In the genomic region with DNA sequence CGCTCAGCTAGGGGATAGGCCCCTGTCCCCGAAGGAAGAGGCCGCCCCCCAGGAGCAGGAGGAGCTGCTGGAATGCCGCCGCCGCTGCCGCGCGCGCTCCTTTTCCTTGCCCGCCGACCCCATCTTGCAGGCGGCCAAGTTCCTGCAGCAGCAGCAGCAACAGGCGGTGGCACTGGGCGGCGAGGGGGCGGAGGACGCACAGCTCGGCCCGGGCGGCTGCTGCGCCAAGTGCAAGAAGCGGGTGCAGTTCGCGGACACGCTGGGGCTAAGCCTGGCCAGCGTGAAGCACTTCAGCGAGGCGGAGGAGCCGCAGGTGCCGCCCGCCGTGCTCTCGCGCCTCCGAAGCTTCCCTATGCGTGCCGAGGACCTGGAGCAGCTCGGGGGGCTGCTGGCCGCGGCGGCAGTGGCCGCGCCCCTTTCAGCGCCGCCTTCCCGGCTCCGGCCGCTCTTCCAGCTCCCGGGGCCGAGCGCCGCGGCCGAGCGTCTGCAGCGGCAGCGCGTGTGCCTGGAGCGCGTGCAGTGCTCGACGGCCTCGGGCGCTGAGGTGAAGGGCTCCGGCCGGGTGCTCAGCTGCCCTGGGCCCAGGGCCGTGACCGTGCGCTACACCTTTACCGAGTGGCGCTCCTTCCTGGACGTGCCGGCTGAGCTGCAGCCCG, we compare ENCODE assay signal across 1 cellular context.
TF ChIP-seq lines count a peak whose summit lies in the region.

No MANE protein-coding gene starts in this region.

TF ChIP-seq in WTC11, 78 proteins besides CTCF, POLR2A, EP300 and RAD21 (continued from another document and continues in another):
- TF ChIP-seq, protein P1, sequence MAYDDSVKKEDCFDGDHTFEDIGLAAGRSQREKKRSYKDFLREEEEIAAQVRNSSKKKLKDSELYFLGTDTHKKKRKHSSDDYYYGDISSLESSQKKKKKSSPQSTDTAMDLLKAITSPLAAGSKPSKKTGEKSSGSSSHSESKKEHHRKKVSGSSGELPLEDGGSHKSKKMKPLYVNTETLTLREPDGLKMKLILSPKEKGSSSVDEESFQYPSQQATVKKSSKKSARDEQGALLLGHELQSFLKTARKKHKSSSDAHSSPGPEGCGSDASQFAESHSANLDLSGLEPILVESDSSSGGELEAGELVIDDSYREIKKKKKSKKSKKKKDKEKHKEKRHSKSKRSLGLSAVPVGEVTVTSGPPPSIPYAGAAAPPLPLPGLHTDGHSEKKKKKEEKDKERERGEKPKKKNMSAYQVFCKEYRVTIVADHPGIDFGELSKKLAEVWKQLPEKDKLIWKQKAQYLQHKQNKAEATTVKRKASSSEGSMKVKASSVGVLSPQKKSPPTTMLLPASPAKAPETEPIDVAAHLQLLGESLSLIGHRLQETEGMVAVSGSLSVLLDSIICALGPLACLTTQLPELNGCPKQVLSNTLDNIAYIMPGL (CRISPR knock-in tag; IDR thresholded peaks at IDR 0.05), result peak; percentile 67; the same call in 1 of the 2 replicates
- TF ChIP-seq GTF2I (CRISPR knock-in tag; conservative IDR thresholded peaks at IDR 0.05) (no peak), PRRX2 (CRISPR knock-in tag; IDR thresholded peaks at IDR 0.05) (no peak), FOXP1 (CRISPR knock-in tag; IDR thresholded peaks at IDR 0.05; ENCODE audit: borderline replicate concordance) (peak; percentile 90), NFATC4 (CRISPR knock-in tag; IDR thresholded peaks at IDR 0.05) (no peak), JUN (CRISPR knock-in tag; IDR thresholded peaks at IDR 0.05) (peak; percentile 77; the same call in 1 of the 2 replicates), ZNF263 (CRISPR knock-in tag; IDR thresholded peaks at IDR 0.05; ENCODE audit: low read depth) (peak; percentile 76), ESRRA (CRISPR knock-in tag; IDR thresholded peaks at IDR 0.05; ENCODE audit: borderline replicate concordance) (peak; percentile 88; the same call in 1 of the 2 replicates), RORB (CRISPR knock-in tag; IDR thresholded peaks at IDR 0.05) (no peak), ZNF317 (CRISPR knock-in tag; IDR thresholded peaks at IDR 0.05; ENCODE audit: borderline replicate concordance, low read depth) (peak; percentile 43; the same call in 1 of the 2 replicates), MYBL2 (CRISPR knock-in tag; IDR thresholded peaks at IDR 0.05) (peak; percentile 38; the same call in 1 of the 2 replicates), GABPB1 (CRISPR knock-in tag; IDR thresholded peaks at IDR 0.05) (no peak), NR2C2 (CRISPR knock-in tag; IDR thresholded peaks at IDR 0.05) (peak; percentile 63; the same call in 1 of the 2 replicates), SMAD3 (CRISPR knock-in tag; IDR thresholded peaks at IDR 0.05; ENCODE audit: borderline replicate concordance) (0 out of 2 replicates have a peak, but pooled peaks have one; percentile 59), ZNF423 (CRISPR knock-in tag; IDR thresholded peaks at IDR 0.05) (no peak), CREB1 (CRISPR knock-in tag; IDR thresholded peaks at IDR 0.05) (peak; percentile 30; the same call in 1 of the 2 replicates), ZNF416 (CRISPR knock-in tag; IDR thresholded peaks at IDR 0.05) (no peak), OVOL2 (CRISPR knock-in tag; IDR thresholded peaks at IDR 0.05; ENCODE audit: borderline replicate concordance) (no peak), ZNF232 (CRISPR knock-in tag; IDR thresholded peaks at IDR 0.05) (0 out of 2 replicates have a peak, but pooled peaks have one; percentile 69)
- TF ChIP-seq, protein P2, sequence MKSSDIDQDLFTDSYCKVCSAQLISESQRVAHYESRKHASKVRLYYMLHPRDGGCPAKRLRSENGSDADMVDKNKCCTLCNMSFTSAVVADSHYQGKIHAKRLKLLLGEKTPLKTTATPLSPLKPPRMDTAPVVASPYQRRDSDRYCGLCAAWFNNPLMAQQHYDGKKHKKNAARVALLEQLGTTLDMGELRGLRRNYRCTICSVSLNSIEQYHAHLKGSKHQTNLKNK (CRISPR knock-in tag; IDR thresholded peaks at IDR 0.05), result no peak
- TF ChIP-seq, protein P3, sequence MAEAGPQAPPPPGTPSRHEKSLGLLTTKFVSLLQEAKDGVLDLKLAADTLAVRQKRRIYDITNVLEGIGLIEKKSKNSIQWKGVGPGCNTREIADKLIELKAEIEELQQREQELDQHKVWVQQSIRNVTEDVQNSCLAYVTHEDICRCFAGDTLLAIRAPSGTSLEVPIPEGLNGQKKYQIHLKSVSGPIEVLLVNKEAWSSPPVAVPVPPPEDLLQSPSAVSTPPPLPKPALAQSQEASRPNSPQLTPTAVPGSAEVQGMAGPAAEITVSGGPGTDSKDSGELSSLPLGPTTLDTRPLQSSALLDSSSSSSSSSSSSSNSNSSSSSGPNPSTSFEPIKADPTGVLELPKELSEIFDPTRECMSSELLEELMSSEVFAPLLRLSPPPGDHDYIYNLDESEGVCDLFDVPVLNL (CRISPR knock-in tag; IDR thresholded peaks at IDR 0.05; ENCODE audit: borderline replicate concordance, low read depth), result peak; percentile 84; the same call in 1 of the 2 replicates
- TF ChIP-seq, protein P4, sequence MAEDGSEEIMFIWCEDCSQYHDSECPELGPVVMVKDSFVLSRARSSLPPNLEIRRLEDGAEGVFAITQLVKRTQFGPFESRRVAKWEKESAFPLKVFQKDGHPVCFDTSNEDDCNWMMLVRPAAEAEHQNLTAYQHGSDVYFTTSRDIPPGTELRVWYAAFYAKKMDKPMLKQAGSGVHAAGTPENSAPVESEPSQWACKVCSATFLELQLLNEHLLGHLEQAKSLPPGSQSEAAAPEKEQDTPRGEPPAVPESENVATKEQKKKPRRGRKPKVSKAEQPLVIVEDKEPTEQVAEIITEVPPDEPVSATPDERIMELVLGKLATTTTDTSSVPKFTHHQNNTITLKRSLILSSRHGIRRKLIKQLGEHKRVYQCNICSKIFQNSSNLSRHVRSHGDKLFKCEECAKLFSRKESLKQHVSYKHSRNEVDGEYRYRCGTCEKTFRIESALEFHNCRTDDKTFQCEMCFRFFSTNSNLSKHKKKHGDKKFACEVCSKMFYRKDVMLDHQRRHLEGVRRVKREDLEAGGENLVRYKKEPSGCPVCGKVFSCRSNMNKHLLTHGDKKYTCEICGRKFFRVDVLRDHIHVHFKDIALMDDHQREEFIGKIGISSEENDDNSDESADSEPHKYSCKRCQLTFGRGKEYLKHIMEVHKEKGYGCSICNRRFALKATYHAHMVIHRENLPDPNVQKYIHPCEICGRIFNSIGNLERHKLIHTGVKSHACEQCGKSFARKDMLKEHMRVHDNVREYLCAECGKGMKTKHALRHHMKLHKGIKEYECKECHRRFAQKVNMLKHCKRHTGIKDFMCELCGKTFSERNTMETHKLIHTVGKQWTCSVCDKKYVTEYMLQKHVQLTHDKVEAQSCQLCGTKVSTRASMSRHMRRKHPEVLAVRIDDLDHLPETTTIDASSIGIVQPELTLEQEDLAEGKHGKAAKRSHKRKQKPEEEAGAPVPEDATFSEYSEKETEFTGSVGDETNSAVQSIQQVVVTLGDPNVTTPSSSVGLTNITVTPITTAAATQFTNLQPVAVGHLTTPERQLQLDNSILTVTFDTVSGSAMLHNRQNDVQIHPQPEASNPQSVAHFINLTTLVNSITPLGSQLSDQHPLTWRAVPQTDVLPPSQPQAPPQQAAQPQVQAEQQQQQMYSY (CRISPR knock-in tag; IDR thresholded peaks at IDR 0.05), result peak; percentile 8; the same call in 1 of the 2 replicates
- TF ChIP-seq, protein P5, sequence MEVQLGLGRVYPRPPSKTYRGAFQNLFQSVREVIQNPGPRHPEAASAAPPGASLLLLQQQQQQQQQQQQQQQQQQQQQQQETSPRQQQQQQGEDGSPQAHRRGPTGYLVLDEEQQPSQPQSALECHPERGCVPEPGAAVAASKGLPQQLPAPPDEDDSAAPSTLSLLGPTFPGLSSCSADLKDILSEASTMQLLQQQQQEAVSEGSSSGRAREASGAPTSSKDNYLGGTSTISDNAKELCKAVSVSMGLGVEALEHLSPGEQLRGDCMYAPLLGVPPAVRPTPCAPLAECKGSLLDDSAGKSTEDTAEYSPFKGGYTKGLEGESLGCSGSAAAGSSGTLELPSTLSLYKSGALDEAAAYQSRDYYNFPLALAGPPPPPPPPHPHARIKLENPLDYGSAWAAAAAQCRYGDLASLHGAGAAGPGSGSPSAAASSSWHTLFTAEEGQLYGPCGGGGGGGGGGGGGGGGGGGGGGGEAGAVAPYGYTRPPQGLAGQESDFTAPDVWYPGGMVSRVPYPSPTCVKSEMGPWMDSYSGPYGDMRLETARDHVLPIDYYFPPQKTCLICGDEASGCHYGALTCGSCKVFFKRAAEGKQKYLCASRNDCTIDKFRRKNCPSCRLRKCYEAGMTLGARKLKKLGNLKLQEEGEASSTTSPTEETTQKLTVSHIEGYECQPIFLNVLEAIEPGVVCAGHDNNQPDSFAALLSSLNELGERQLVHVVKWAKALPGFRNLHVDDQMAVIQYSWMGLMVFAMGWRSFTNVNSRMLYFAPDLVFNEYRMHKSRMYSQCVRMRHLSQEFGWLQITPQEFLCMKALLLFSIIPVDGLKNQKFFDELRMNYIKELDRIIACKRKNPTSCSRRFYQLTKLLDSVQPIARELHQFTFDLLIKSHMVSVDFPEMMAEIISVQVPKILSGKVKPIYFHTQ (CRISPR knock-in tag; IDR thresholded peaks at IDR 0.05), result no peak
- TF ChIP-seq, protein P6, sequence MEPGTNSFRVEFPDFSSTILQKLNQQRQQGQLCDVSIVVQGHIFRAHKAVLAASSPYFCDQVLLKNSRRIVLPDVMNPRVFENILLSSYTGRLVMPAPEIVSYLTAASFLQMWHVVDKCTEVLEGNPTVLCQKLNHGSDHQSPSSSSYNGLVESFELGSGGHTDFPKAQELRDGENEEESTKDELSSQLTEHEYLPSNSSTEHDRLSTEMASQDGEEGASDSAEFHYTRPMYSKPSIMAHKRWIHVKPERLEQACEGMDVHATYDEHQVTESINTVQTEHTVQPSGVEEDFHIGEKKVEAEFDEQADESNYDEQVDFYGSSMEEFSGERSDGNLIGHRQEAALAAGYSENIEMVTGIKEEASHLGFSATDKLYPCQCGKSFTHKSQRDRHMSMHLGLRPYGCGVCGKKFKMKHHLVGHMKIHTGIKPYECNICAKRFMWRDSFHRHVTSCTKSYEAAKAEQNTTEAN (CRISPR knock-in tag; IDR thresholded peaks at IDR 0.05), result peak; percentile 73; the same call in 1 of the 2 replicates
- TF ChIP-seq, protein P7, sequence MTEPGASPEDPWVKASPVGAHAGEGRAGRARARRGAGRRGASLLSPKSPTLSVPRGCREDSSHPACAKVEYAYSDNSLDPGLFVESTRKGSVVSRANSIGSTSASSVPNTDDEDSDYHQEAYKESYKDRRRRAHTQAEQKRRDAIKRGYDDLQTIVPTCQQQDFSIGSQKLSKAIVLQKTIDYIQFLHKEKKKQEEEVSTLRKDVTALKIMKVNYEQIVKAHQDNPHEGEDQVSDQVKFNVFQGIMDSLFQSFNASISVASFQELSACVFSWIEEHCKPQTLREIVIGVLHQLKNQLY (CRISPR knock-in tag; IDR thresholded peaks at IDR 0.05), result no peak; the same call in 1 of the 2 replicates
- TF ChIP-seq, protein P8, sequence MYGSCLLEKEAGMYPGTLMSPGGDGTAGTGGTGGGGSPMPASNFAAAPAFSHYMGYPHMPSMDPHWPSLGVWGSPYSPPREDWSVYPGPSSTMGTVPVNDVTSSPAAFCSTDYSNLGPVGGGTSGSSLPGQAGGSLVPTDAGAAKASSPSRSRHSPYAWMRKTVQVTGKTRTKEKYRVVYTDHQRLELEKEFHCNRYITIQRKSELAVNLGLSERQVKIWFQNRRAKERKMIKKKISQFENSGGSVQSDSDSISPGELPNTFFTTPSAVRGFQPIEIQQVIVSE (CRISPR knock-in tag; IDR thresholded peaks at IDR 0.05; ENCODE audit: borderline replicate concordance), result no peak
- TF ChIP-seq, protein P9, sequence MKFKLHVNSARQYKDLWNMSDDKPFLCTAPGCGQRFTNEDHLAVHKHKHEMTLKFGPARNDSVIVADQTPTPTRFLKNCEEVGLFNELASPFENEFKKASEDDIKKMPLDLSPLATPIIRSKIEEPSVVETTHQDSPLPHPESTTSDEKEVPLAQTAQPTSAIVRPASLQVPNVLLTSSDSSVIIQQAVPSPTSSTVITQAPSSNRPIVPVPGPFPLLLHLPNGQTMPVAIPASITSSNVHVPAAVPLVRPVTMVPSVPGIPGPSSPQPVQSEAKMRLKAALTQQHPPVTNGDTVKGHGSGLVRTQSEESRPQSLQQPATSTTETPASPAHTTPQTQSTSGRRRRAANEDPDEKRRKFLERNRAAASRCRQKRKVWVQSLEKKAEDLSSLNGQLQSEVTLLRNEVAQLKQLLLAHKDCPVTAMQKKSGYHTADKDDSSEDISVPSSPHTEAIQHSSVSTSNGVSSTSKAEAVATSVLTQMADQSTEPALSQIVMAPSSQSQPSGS (CRISPR knock-in tag; IDR thresholded peaks at IDR 0.05; ENCODE audit: borderline replicate concordance, low read depth), result no peak
- TF ChIP-seq, protein P10, sequence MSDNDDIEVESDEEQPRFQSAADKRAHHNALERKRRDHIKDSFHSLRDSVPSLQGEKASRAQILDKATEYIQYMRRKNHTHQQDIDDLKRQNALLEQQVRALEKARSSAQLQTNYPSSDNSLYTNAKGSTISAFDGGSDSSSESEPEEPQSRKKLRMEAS (CRISPR knock-in tag; IDR thresholded peaks at IDR 0.05), result peak; percentile 88; the same call in 1 of the 2 replicates
- TF ChIP-seq, protein P11, sequence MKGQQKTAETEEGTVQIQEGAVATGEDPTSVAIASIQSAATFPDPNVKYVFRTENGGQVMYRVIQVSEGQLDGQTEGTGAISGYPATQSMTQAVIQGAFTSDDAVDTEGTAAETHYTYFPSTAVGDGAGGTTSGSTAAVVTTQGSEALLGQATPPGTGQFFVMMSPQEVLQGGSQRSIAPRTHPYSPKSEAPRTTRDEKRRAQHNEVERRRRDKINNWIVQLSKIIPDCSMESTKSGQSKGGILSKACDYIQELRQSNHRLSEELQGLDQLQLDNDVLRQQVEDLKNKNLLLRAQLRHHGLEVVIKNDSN (CRISPR knock-in tag; IDR thresholded peaks at IDR 0.05), result peak; percentile 50; the same call in 1 of the 2 replicates
- TF ChIP-seq, protein P12, sequence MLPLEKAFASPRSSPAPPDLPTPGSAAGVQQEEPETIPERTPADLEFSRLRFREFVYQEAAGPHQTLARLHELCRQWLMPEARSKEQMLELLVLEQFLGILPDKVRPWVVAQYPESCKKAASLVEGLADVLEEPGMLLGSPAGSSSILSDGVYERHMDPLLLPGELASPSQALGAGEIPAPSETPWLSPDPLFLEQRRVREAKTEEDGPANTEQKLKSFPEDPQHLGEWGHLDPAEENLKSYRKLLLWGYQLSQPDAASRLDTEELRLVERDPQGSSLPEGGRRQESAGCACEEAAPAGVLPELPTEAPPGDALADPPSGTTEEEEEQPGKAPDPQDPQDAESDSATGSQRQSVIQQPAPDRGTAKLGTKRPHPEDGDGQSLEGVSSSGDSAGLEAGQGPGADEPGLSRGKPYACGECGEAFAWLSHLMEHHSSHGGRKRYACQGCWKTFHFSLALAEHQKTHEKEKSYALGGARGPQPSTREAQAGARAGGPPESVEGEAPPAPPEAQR (CRISPR knock-in tag; IDR thresholded peaks at IDR 0.05), result no peak
- TF ChIP-seq, protein P13, sequence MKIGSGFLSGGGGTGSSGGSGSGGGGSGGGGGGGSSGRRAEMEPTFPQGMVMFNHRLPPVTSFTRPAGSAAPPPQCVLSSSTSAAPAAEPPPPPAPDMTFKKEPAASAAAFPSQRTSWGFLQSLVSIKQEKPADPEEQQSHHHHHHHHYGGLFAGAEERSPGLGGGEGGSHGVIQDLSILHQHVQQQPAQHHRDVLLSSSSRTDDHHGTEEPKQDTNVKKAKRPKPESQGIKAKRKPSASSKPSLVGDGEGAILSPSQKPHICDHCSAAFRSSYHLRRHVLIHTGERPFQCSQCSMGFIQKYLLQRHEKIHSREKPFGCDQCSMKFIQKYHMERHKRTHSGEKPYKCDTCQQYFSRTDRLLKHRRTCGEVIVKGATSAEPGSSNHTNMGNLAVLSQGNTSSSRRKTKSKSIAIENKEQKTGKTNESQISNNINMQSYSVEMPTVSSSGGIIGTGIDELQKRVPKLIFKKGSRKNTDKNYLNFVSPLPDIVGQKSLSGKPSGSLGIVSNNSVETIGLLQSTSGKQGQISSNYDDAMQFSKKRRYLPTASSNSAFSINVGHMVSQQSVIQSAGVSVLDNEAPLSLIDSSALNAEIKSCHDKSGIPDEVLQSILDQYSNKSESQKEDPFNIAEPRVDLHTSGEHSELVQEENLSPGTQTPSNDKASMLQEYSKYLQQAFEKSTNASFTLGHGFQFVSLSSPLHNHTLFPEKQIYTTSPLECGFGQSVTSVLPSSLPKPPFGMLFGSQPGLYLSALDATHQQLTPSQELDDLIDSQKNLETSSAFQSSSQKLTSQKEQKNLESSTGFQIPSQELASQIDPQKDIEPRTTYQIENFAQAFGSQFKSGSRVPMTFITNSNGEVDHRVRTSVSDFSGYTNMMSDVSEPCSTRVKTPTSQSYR (CRISPR knock-in tag; IDR thresholded peaks at IDR 0.05), result 0 out of 2 replicates have a peak, but pooled peaks have one; percentile 38
